In genomic region chr3:102532901-102533300, GRCh38 we compare ENCODE assay signal across 15 cellular contexts.
A peak's percentile ranks its signal among the peaks of the same experiment; 100 is the strongest.
DNase-seq lines count a peak whose midpoint lies in the region; ATAC-seq and TF ChIP-seq lines count a peak whose summit lies in the region.
"Had no signal": no experiment of that assay in that cellular context is flagged by ENCODE, and none has a peak within 500 bp of the region (broad histone marks: within the 10 kb centered on the region; RNA-seq: fewer than 3 reads in every experiment).

No MANE protein-coding gene starts in this region.

- H3K4me1 ChIP-seq in DND-41 (ENCODE audit: insufficient read depth, low read length) (no peaks in the 10 kb centered on the region), PC-9 (replicated peaks; ENCODE audit: insufficient read depth) (peaks cover 28% of the 10 kb centered on the region)

- TF ChIP-seq CTCF in DND-41 (IDR thresholded peaks at IDR 0.05; ENCODE audit: borderline replicate concordance, extremely low read depth, low read length, poor library complexity, severe bottlenecking) (no peak), PC-9 (conservative IDR thresholded peaks at IDR 0.05) (no peak)

- ATAC-seq in DND-41 (ENCODE audit: insufficient read depth, low read depth) (peak; percentile 92), HG02852 (IDR thresholded peaks at IDR 0.05; ENCODE audit: unreplicated experiment) (peak; percentile 45), HG03460 (IDR thresholded peaks at IDR 0.05; ENCODE audit: unreplicated experiment) (no peak)

- H2AFZ ChIP-seq in DND-41 (ENCODE audit: low read depth, low read length) (no peak overlapping the region), PC-9 (no peak overlapping the region)

- no TSS peak for BruUV-seq in PC-9 (replicated peaks; lab: Mats Ljungman, UMichigan)

- H3K36me3 ChIP-seq in DND-41 (ENCODE audit: insufficient read depth, low read length) (no peaks in the 10 kb centered on the region), PC-9 (ENCODE audit: low read depth) (no peaks in the 10 kb centered on the region)

- H3K4me3 ChIP-seq in DND-41 (ENCODE audit: low read depth in 1 of 2, low read length in 2 of 2) (no peak overlapping the region), PC-9 (no peak overlapping the region)
- H3K4me3 ChIP-seq: skin epidermis had no signal

- H3F3A ChIP-seq in PC-9 (ENCODE audit: insufficient read depth, low read depth), result peaks cover 12% of the 10 kb centered on the region; the same call in 1 of the 2 replicates

- intact Hi-C loops in PC-9 (cut with micrococcal nuclease; ENCODE audit: unreplicated experiment), result loop anchor here (5.0 to 10.0 kb wide), 3 partner anchors 131 to 831 kb away; no protein-coding TSS in a partner anchor

- H3K27me3 ChIP-seq in DND-41 (ENCODE audit: insufficient read depth, low read length, poor library complexity), result no peaks in the 10 kb centered on the region
- H3K27me3 ChIP-seq in PC-9 (ENCODE audit: insufficient read depth, low read depth), result no peaks in the 10 kb centered on the region

- DNase-seq in DND-41, result peak; percentile 21
- DNase-seq in SIG-M5 treated with dmso at 0.1 percent for 504 hours (lab: John Stamatoyannopoulos, UW; ENCODE audit: unreplicated experiment), result peak; percentile 80
- DNase-seq in hepatic stellate cell (ENCODE audit: low spot score), result peak; percentile 4
- DNase-seq in NCI-H526 (lab: John Stamatoyannopoulos, UW), result no peak
- no peak for DNase-seq in PC-9
- no peak for DNase-seq in amygdala (lab: John Stamatoyannopoulos, UW)
- DNase-seq: activated CD4-positive, alpha-beta memory T cell treated with anti-CD3 and anti-CD28 coated beads, Interleukin-2, amount 10 ng/mL, durations not matched to agents 7 days and 5 days; NCI-H2171 treated with DMSO at 0.1 percent for 48 hours; nephron progenitor cell; Right ventricle myocardium superior; stimulated activated CD8-positive, alpha-beta memory T cell treated with anti-CD3 and anti-CD28 coated beads, Interleukin-4, amount 100 ng/mL, for 48 hours had no signal

- H3K9me3 ChIP-seq in DND-41 (ENCODE audit: insufficient read depth, low read length, severe bottlenecking), result no peaks in the 10 kb centered on the region
- H3K9me3 ChIP-seq in PC-9 (ENCODE audit: insufficient read depth, low read depth), result peaks cover 18% of the 10 kb centered on the region; the same call in 1 of the 2 replicates

- no peak overlapping the region for H3K4me2 ChIP-seq in DND-41 (ENCODE audit: insufficient read depth, low read length)
- H3K4me2 ChIP-seq in PC-9, result no peak overlapping the region

- CTCF ChIA-PET in PC-9 (lab: Charles Lee), result interaction anchor here (2.6 kb wide), 1 partner anchor 304 kb away, joined by 8 read pairs; no protein-coding TSS in a partner anchor

- H4K20me1 ChIP-seq in DND-41 (ENCODE audit: insufficient read depth, low read length) (no peaks in the 10 kb centered on the region), PC-9 (ENCODE audit: insufficient read depth) (no peaks in the 10 kb centered on the region)

- no peaks in the 10 kb centered on the region for H3K9me2 ChIP-seq in PC-9 (ENCODE audit: insufficient read depth)

- H3K9ac ChIP-seq in DND-41 (ENCODE audit: low read depth, low read length), result no peak overlapping the region

- POLR2A ChIA-PET in PC-9 (lab: Charles Lee; ENCODE audit: unreplicated experiment), result no interaction called here

- H3K79me2 ChIP-seq in DND-41 (ENCODE audit: insufficient read depth, low read length), result no peaks in the 10 kb centered on the region
- H3K79me2 ChIP-seq in PC-9 (ENCODE audit: low read depth), result no peaks in the 10 kb centered on the region

- H3K27ac ChIP-seq in DND-41 (ENCODE audit: low read length) (no peak overlapping the region), PC-9 (no peak overlapping the region)
- H3K27ac ChIP-seq: epithelial cell of prostate, skin epidermis had no signal

Comparison
In these comparisons a context has a peak if more than half of its experiments do, and no peak if none do; other contexts are left out.
1. DNase-seq: peak in DND-41 (single experiment), SIG-M5 treated with dmso at 0.1 percent for 504 hours (single experiment) and hepatic stellate cell (single experiment); none in NCI-H526 (0 of 2), PC-9 (0 of 2) and amygdala (0 of 56).